In genomic region chr1:234610582-234611152, GRCh38 we compare ENCODE assay signal across 1 cellular context.
TF ChIP-seq lines count a peak whose summit lies in the region.

No MANE protein-coding gene starts in this region.

TF ChIP-seq in K562, 482 proteins besides CTCF, POLR2A, EP300 and RAD21 (continued from another document):
- TF ChIP-seq CUX1 (CRISPR knock-in tag; IDR thresholded peaks at IDR 0.05): peak; percentile 93; the same call in 1 of the 2 replicates
